ENCODE assay signal across 31 cellular contexts in the genomic region with DNA sequence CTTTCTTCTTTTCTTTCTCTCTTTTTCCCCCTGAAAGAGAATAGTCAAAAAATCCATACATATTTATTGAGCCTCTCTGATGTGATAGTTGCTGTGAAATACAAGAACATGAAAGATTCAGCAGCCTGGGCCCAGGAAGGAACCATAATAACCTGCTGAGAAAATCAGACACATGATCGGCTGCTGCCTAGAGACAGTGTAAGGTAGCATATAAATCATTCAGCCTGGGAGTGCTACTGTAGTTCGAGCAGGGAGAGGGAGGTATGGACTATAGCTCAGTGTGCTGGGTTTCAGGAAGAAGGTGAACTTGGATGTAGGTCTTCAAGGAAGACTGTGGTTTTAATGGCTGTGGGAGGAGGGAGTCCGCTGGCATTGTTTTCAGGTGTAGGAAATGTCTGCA.
"Had no signal": no experiment of that assay in that cellular context is flagged by ENCODE, and none has a peak within 500 bp of the region (broad histone marks: within the 10 kb centered on the region; RNA-seq: fewer than 3 reads in every experiment).

No MANE protein-coding gene starts in this region.

- H3K4me2 ChIP-seq: hepatocyte had no signal

- H3K4me3 ChIP-seq: ascending aorta, gastrocnemius medialis, hepatocyte, sigmoid colon, thoracic aorta, upper lobe of left lung had no signal

- H3K4me1 ChIP-seq: ascending aorta, sigmoid colon had no signal

- H3K9me3 ChIP-seq: ascending aorta, gastrocnemius medialis, neutrophil, sigmoid colon, thoracic aorta, upper lobe of left lung had no signal

- ATAC-seq: activated CD4-positive, CD25-positive, alpha-beta regulatory T cell treated with anti-CD3 and anti-CD28 coated beads, Interleukin-2, amount 50 U/mL, for 24 hours; effector memory CD8-positive, alpha-beta T cell; gastrocnemius medialis; left cardiac atrium; natural killer cell; stimulated activated effector memory CD8-positive, alpha-beta T cell treated with anti-CD3 and anti-CD28 coated beads, Interleukin-12 subunit alpha, Interleukin-12 subunit beta, amount 100 ng/mL, for 72 hours; T-helper 17 cell had no signal

- H3K27ac ChIP-seq: ascending aorta, brain microvascular endothelial cell, gastrocnemius medialis, hepatocyte, neutrophil, sigmoid colon, thoracic aorta, upper lobe of left lung, WERI-Rb-1 had no signal

- H3K27me3 ChIP-seq: ascending aorta, brain microvascular endothelial cell, gastrocnemius medialis, hepatocyte, neutrophil, sigmoid colon, upper lobe of left lung had no signal

- DNase-seq: activated CD4-positive, alpha-beta T cell treated with anti-CD3 and anti-CD28 coated beads for 48 hours; activated CD4-positive, alpha-beta T cell treated with anti-CD3 and anti-CD28 coated beads, Interleukin-2, amount 50 U/mL, for 48 hours; activated CD8-positive, alpha-beta memory T cell treated with anti-CD3 and anti-CD28 coated beads, Interleukin-2, amount 50 U/mL, for 4 hours; activated gamma-delta T cell; activated naive CD4-positive, alpha-beta T cell treated with anti-CD3 and anti-CD28 coated beads, Interleukin-2, amount 10 ng/mL, durations not matched to agents 7 days and 5 days; activated naive CD8-positive, alpha-beta T cell treated with anti-CD3 and anti-CD28 coated beads, Interleukin-2, amount 10 ng/mL, durations not matched to agents 7 days and 5 days; activated T-cell treated with anti-CD3 and anti-CD28 coated beads, Interleukin-2, amount 50 U/mL, for 1 hour; brain microvascular endothelial cell; caudate nucleus; cortex of kidney; effector memory CD8-positive, alpha-beta T cell; erythroblast; gastrocnemius medialis; glutamatergic neuron; left cardiac atrium; natural killer cell; retina; sigmoid colon; small intestine; stimulated activated CD4-positive, alpha-beta T cell treated with anti-CD3 and anti-CD28 coated beads, Interleukin-4, amount 100 ng/mL, for 24 hours; T-helper 17 cell; T1000; upper lobe of left lung; WERI-Rb-1 had no signal

- H3K36me3 ChIP-seq: ascending aorta, brain microvascular endothelial cell, neutrophil, sigmoid colon, thoracic aorta, upper lobe of left lung, WERI-Rb-1 had no signal

- FAIRE-seq: keratinocyte, small intestine had no signal
